In the genomic region with DNA sequence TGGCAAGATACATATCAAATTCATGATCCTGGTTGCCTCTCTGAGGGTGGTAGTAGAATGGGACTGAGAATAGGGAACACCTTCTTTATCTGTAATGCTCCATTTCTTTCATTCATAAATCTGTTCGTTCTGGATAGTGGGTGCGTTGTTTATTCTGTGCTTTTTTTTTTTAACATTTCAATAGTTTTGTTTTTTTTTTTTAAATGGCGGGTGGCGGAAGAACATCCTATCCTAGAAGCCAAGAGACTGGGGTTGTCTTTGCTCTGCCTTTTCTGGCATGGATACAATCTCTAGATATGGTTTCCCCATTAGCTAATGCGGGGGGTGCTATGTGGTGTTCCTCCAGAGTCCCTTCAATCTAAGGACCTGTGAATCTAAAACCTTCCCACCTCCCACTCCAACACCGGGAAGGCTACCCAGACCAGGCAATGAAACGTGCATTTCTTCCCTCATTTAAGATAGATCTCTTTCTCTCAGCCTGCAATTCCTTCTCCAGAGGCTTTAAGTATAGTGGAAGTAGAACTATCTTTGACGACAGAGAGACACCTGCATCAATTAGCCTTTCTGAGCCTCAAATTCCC, we compare ENCODE assay signal across 2 cellular contexts.
TF ChIP-seq lines count a peak whose summit lies in the region.

No MANE protein-coding gene starts in this region.

TF ChIP-seq in IMR-90, 13 proteins besides CTCF, POLR2A, EP300 and RAD21:
- TF ChIP-seq, protein P1, sequence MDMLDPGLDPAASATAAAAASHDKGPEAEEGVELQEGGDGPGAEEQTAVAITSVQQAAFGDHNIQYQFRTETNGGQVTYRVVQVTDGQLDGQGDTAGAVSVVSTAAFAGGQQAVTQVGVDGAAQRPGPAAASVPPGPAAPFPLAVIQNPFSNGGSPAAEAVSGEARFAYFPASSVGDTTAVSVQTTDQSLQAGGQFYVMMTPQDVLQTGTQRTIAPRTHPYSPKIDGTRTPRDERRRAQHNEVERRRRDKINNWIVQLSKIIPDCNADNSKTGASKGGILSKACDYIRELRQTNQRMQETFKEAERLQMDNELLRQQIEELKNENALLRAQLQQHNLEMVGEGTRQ (IDR thresholded peaks at IDR 0.05; ENCODE audit: low read depth, low read length), result no peak
- TF ChIP-seq, protein P2, sequence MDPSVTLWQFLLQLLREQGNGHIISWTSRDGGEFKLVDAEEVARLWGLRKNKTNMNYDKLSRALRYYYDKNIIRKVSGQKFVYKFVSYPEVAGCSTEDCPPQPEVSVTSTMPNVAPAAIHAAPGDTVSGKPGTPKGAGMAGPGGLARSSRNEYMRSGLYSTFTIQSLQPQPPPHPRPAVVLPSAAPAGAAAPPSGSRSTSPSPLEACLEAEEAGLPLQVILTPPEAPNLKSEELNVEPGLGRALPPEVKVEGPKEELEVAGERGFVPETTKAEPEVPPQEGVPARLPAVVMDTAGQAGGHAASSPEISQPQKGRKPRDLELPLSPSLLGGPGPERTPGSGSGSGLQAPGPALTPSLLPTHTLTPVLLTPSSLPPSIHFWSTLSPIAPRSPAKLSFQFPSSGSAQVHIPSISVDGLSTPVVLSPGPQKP (IDR thresholded peaks at IDR 0.05; ENCODE audit: borderline replicate concordance, low read depth, low read length), result no peak
- TF ChIP-seq MXI1 (IDR thresholded peaks at IDR 0.05; ENCODE audit: borderline replicate concordance, low read depth, low read length) (no peak), NFE2L2 (IDR thresholded peaks at IDR 0.05; ENCODE audit: low read depth, low read length) (no peak), BHLHE40 (IDR thresholded peaks at IDR 0.05; ENCODE audit: low read depth, low read length) (no peak), CHD1 (IDR thresholded peaks at IDR 0.05; ENCODE audit: low read depth, low read length) (no peak), MAZ (IDR thresholded peaks at IDR 0.05; ENCODE audit: borderline replicate concordance, low read depth, low read length) (no peak), RFX5 (IDR thresholded peaks at IDR 0.05; ENCODE audit: low read depth, low read length) (no peak), SMC3 (IDR thresholded peaks at IDR 0.05; ENCODE audit: low read depth, low read length) (no peak), CEBPB (IDR thresholded peaks at IDR 0.05; ENCODE audit: low read depth, low read length) (no peak), RCOR1 (IDR thresholded peaks at IDR 0.05; ENCODE audit: insufficient replicate concordance, low read length) (no peak), FOS (IDR thresholded peaks at IDR 0.05; ENCODE audit: low read depth, low read length) (no peak), MAFK (IDR thresholded peaks at IDR 0.05; ENCODE audit: low read depth, low read length) (no peak)

TF ChIP-seq in K562, 482 proteins besides CTCF, POLR2A, EP300 and RAD21:
- TF ChIP-seq ZNF445 (CRISPR knock-in tag; IDR thresholded peaks at IDR 0.05; ENCODE audit: low read depth) (no peak), RBM14 (IDR thresholded peaks at IDR 0.05; ENCODE audit: borderline replicate concordance, insufficient read depth, low read depth, low read length) (no peak), TBL1XR1 (IDR thresholded peaks at IDR 0.05; ENCODE audit: low read length in 2 of 2) (0 out of 4 replicates have a peak, but pooled peaks of 1 of the 2 experiments have one; percentile 4), ATF1 (CRISPR knock-in tag; IDR thresholded peaks at IDR 0.05) (no peak), ATF1 (tag; IDR thresholded peaks at IDR 0.05) (no peak)
